Comparison of ENCODE assay signal across 23 cellular contexts in genomic region chr15:100642217-100642949, GRCh38.
"Had no signal": no experiment of that assay in that cellular context is flagged by ENCODE, and none has a peak within 500 bp of the region (broad histone marks: within the 10 kb centered on the region; RNA-seq: fewer than 3 reads in every experiment).

No MANE protein-coding gene starts in this region.

- H3K27ac ChIP-seq: breast epithelium, Peyer's patch had no signal

- H3K27ac Mint-ChIP-seq: activated B cell treated with CpG ODN at 0.5 μM for 24 hours; activated CD4-positive, alpha-beta T cell treated with anti-CD3 and anti-CD28 coated beads, Interleukin-2, amount 10 ng/mL, durations not matched to agents 24 days and 14 days; activated naive CD8-positive, alpha-beta T cell treated with anti-CD3 and anti-CD28 coated beads for 36 hours had no signal

- H3K9me3 ChIP-seq: breast epithelium, MG63, Peyer's patch had no signal

- H3K27me3 ChIP-seq: breast epithelium, MG63, Peyer's patch had no signal

- H3K4me1 ChIP-seq: breast epithelium had no signal

- H3K4me3 ChIP-seq: breast epithelium, MG63, Peyer's patch had no signal

- ATAC-seq: activated T-cell treated with anti-CD3 and anti-CD28 coated beads, Interleukin-2, amount 50 U/mL, for 4 hours had no signal

- H3K4me3 Mint-ChIP-seq: activated B cell treated with CpG ODN at 0.5 μM for 24 hours; activated CD4-positive, alpha-beta T cell treated with anti-CD3 and anti-CD28 coated beads, Interleukin-2, amount 10 ng/mL, durations not matched to agents 24 days and 14 days; activated naive CD8-positive, alpha-beta T cell treated with anti-CD3 and anti-CD28 coated beads for 36 hours; activated T-cell treated with anti-CD3 and anti-CD28 coated beads, Interleukin-2, amount 50 U/mL, for 4 hours had no signal

- H3K27me3 Mint-ChIP-seq: activated B cell treated with CpG ODN at 0.5 μM for 24 hours; activated CD4-positive, alpha-beta T cell treated with anti-CD3 and anti-CD28 coated beads, Interleukin-2, amount 10 ng/mL, durations not matched to agents 24 days and 14 days; activated naive CD8-positive, alpha-beta T cell treated with anti-CD3 and anti-CD28 coated beads for 36 hours had no signal

- DNase-seq: activated B cell treated with CpG ODN at 0.5 μM for 24 hours; activated CD4-positive, alpha-beta T cell treated with anti-CD3 and anti-CD28 coated beads for 1 hour; activated CD4-positive, alpha-beta T cell treated with anti-CD3 and anti-CD28 coated beads, Interleukin-2, amount 10 ng/mL, durations not matched to agents 24 days and 14 days; activated CD4-positive, alpha-beta T cell treated with anti-CD3 and anti-CD28 coated beads, Interleukin-2, amount 50 U/mL, for 48 hours; activated CD8-positive, alpha-beta memory T cell treated with anti-CD3 and anti-CD28 coated beads for 24 hours; activated effector memory CD4-positive, alpha-beta T cell treated with anti-CD3 and anti-CD28 coated beads, Interleukin-2, amount 50 U/mL, for 16 hours; activated naive CD4-positive, alpha-beta T cell treated with Interleukin-2 at 50 U/mL for 16 hours; activated naive CD8-positive, alpha-beta T cell treated with anti-CD3 and anti-CD28 coated beads for 36 hours; activated T-cell treated with anti-CD3 and anti-CD28 coated beads, Interleukin-2, amount 50 U/mL, for 4 hours; aorta; caudate nucleus; MG63; NCI-H1105 treated with DMSO at 0.1 percent for 48 hours; NCI-H1436 treated with DMSO at 0.1 percent for 48 hours; NCI-H187; NCI-H2081; NCI-H510A treated with DMSO at 0.1 percent for 48 hours; NCI-H69; Peyer's patch; SHP77 treated with DMSO at 0.1 percent for 48 hours; T-helper 2 cell; T1000 had no signal

- H3K9me3 Mint-ChIP-seq: activated B cell treated with CpG ODN at 0.5 μM for 24 hours; activated CD4-positive, alpha-beta T cell treated with anti-CD3 and anti-CD28 coated beads, Interleukin-2, amount 10 ng/mL, durations not matched to agents 24 days and 14 days; activated naive CD8-positive, alpha-beta T cell treated with anti-CD3 and anti-CD28 coated beads for 36 hours; activated T-cell treated with anti-CD3 and anti-CD28 coated beads, Interleukin-2, amount 50 U/mL, for 4 hours had no signal

- H3K36me3 ChIP-seq: breast epithelium, MG63, Peyer's patch had no signal
